7 cellular contexts compared by ENCODE assay signal in the genomic region with DNA sequence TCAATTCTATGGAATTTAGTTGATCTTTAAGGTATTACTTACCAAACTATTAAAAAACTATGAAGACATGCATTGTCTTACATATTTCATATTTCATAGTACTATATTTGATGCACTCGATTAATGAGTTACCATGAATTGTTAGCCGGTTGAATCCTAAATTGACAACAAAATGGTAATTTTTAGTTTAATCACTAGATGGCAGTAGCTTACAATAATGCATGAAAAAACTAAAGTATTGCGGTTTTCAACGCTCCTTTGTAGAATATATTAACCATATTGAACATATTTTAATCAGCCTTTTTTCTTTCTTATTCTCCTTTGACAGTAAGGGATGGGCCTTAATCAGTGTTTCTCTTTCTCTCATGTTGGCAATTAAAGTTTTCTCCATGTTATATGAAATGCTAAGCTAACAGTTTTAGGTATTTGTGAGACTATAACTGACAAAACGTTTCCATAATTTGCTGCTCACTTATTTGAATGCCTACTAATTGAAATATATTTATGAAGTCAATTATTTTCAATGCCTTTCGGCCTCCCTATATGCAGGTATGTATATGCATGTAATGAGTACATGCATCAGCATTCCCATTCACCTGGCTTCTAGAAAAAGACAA. TPM values are rescaled to one million over a fixed set of nuclear protein-coding genes. Genes with fewer than 3 reads are reported as not detected.
DNase-seq lines count a peak whose midpoint lies in the region; ATAC-seq and TF ChIP-seq lines count a peak whose summit lies in the region.

No MANE protein-coding gene starts in this region.

- H3K36me3 ChIP-seq in GM06990 (ENCODE audit: control insufficient read depth, insufficient read depth, low read length) (no peaks in the 10 kb centered on the region), GM23248 (ENCODE audit: low read depth) (no peaks in the 10 kb centered on the region)

- no peak overlapping the region for H3K4me3 Mint-ChIP-seq in activated B cell treated with CpG ODN at 0.5 μM for 24 hours
- no peak overlapping the region for H3K4me3 Mint-ChIP-seq in immature natural killer cell
- H3K4me3 Mint-ChIP-seq in type B pancreatic cell, result no peak overlapping the region

- POLR2A ChIA-PET in activated B cell treated with CpG ODN at 0.5 μM for 24 hours (lab: Charles Lee), result no interaction called here

- in situ Hi-C loops in GM23248 (cut with MboI), result no loop called here

- peaks cover 8% of the 10 kb centered on the region for H3F3A ChIP-seq in GM23248 (ENCODE audit: insufficient read depth)

- H3K9me2 ChIP-seq in GM23248 (ENCODE audit: insufficient read depth), result no peaks in the 10 kb centered on the region

- no peaks in the 10 kb centered on the region for H3K27me3 Mint-ChIP-seq in activated B cell treated with CpG ODN at 0.5 μM for 24 hours
- H3K27me3 Mint-ChIP-seq in immature natural killer cell (ENCODE audit: low read depth in 3 of 3), result peaks cover 0 to 4% (median 0%) of the 10 kb centered on the region in 3 donors
- peaks cover 4% of the 10 kb centered on the region for H3K27me3 Mint-ChIP-seq in type B pancreatic cell

- no peak overlapping the region for H3K27ac Mint-ChIP-seq in activated B cell treated with CpG ODN at 0.5 μM for 24 hours
- no peak overlapping the region for H3K27ac Mint-ChIP-seq in immature natural killer cell
- no peak overlapping the region for H3K27ac Mint-ChIP-seq in type B pancreatic cell

- WGBS in GM23248 (ENCODE audit: low coverage in 1 of 2, low lambda C conversion rate in 2 of 2, missing lambda C conversion rate in 2 of 2), 2 experiments, result 3% methylated on average over 6 of the region's 6 CpGs

- peaks cover 11% of the 10 kb centered on the region for H3K4me1 ChIP-seq in GM23248 (ENCODE audit: insufficient read depth)

- peak; percentile 55 for ATAC-seq in activated B cell treated with CpG ODN at 0.5 μM for 24 hours (ENCODE audit: low read depth)

- intact Hi-C loops in activated B cell treated with CpG ODN at 0.5 μM for 24 hours (cut with micrococcal nuclease), result loop anchor here (1.0 to 5.0 kb wide), 8 partner anchors 47 to 1820 kb away; no protein-coding TSS in a partner anchor

- no peaks in the 10 kb centered on the region for H3K27me3 ChIP-seq in GM06990 (replicated peaks; ENCODE audit: control insufficient read depth, insufficient read depth, low read length)
- no peaks in the 10 kb centered on the region for H3K27me3 ChIP-seq in GM23248 (replicated peaks; ENCODE audit: insufficient read depth)

- no peak overlapping the region for H3K4me3 ChIP-seq in GM06990 (replicated peaks; ENCODE audit: low read depth, low read length)
- H3K4me3 ChIP-seq in GM23248, result no peak overlapping the region

- no peak overlapping the region for H3K9ac ChIP-seq in GM23248

- TF ChIP-seq CTCF in GM06990 (IDR thresholded peaks at IDR 0.05; ENCODE audit: insufficient read depth, low read length, poor library complexity, severe bottlenecking) (peak; percentile 33), activated B cell treated with CpG ODN at 0.5 μM for 24 hours (IDR thresholded peaks at IDR 0.05) (peak; percentile 77), type B pancreatic cell (conservative IDR thresholded peaks at IDR 0.05) (peak; percentile 86)

- no peak for DNase-seq in GM06990 (ENCODE audit: extremely low read depth, insufficient read length)
- peak; percentile 60 for DNase-seq in GM23248
- peak; percentile 37 for DNase-seq in NCI-H146 (lab: John Stamatoyannopoulos, UW)
- DNase-seq in activated B cell treated with CpG ODN at 0.5 μM for 24 hours, result no peak
- DNase-seq in immature natural killer cell, result peak; percentile 19 to 53 (median 32)
- no peak for DNase-seq in type B pancreatic cell (ENCODE audit: extremely low spot score, unreplicated experiment)
- DNase-seq in activated gamma-delta T cell treated with Interleukin-2 at 50 U/mL for 16 hours, result no peak

- H3K4me2 ChIP-seq in GM23248 (ENCODE audit: unreplicated experiment), result no peak overlapping the region

- peaks cover 27% of the 10 kb centered on the region for H3K4me1 Mint-ChIP-seq in activated B cell treated with CpG ODN at 0.5 μM for 24 hours
- peaks cover 11 to 17% of the 10 kb centered on the region in 2 donors for H3K4me1 Mint-ChIP-seq in immature natural killer cell
- peaks cover 19% of the 10 kb centered on the region for H3K4me1 Mint-ChIP-seq in type B pancreatic cell (ENCODE audit: unreplicated experiment)

- H3K79me2 ChIP-seq in GM23248 (ENCODE audit: insufficient read depth), result no peaks in the 10 kb centered on the region

- no peaks in the 10 kb centered on the region for H3K9me3 ChIP-seq in GM23248 (ENCODE audit: low read depth)

- CTCF ChIA-PET in activated B cell treated with CpG ODN at 0.5 μM for 24 hours (lab: Charles Lee), result interaction anchor here (1.0 to 2.0 kb wide), 5 partner anchors 36 to 623 kb away, joined by 4 to 16 read pairs (median 6); no protein-coding TSS in a partner anchor

- H3K9me3 Mint-ChIP-seq in activated B cell treated with CpG ODN at 0.5 μM for 24 hours (no peaks in the 10 kb centered on the region), immature natural killer cell (no peaks in the 10 kb centered on the region), type B pancreatic cell (no peaks in the 10 kb centered on the region)

- H3K36me3 Mint-ChIP-seq in activated B cell treated with CpG ODN at 0.5 μM for 24 hours (ENCODE audit: low read depth) (no peaks in the 10 kb centered on the region), immature natural killer cell (no peaks in the 10 kb centered on the region), type B pancreatic cell (peaks cover 4% of the 10 kb centered on the region)

- H3K27ac ChIP-seq in GM23248, result no peak overlapping the region

- no peak overlapping the region for H2AFZ ChIP-seq in GM23248

- H4K20me1 ChIP-seq in GM23248 (ENCODE audit: insufficient read depth), result no peaks in the 10 kb centered on the region

RNA-seq across cellular contexts. Expression of a gene that starts 48.5 kb away (rescaled TPM):
- 17.5 and 22.6 TPM in 2 replicates for total RNA-seq in GM23248 (2014; rRNA removed; shearing (Covaris generic))
- polyA plus RNA-seq in GM23248 (2016; fragmentation: Nextera tagmentation; extraction: Ambion mirVana), result 20.9 and 23.0 TPM in 2 replicates
- 11.9 TPM in 2 replicates for total RNA-seq in activated B cell treated with CpG ODN at 0.5 μM for 24 hours
- polyA plus RNA-seq in immature natural killer cell, result 10 to 100 TPM; 24.9 to 28.8 (median 25.0) TPM
- total RNA-seq in type B pancreatic cell (ENCODE audit: low replicate concordance), result 25.0 and 25.5 TPM in 2 replicates

Comparison
In these comparisons a context has a peak if more than half of its experiments do, and no peak if none do; other contexts are left out.
1. DNase-seq: peak in GM23248 (single experiment), NCI-H146 (single experiment) and immature natural killer cell (3 of 3); none in GM06990 (single experiment), activated B cell treated with CpG ODN at 0.5 μM for 24 hours (single experiment), type B pancreatic cell (single experiment) and activated gamma-delta T cell treated with Interleukin-2 at 50 U/mL for 16 hours (single experiment).
2. CTCF ChIP-seq: peak in every context shown above with its lines; median percentile 86 in type B pancreatic cell; 77 in activated B cell treated with CpG ODN at 0.5 μM for 24 hours; 33 in GM06990.